In genomic region chrX:86066998-86067397, GRCh38 we compare ENCODE assay signal across 1 cellular context.
TF ChIP-seq lines count a peak whose summit lies in the region.

No MANE protein-coding gene starts in this region.

TF ChIP-seq in GM12878, 131 proteins besides CTCF, POLR2A, EP300 and RAD21 (continued from another document):
- TF ChIP-seq, protein P1, sequence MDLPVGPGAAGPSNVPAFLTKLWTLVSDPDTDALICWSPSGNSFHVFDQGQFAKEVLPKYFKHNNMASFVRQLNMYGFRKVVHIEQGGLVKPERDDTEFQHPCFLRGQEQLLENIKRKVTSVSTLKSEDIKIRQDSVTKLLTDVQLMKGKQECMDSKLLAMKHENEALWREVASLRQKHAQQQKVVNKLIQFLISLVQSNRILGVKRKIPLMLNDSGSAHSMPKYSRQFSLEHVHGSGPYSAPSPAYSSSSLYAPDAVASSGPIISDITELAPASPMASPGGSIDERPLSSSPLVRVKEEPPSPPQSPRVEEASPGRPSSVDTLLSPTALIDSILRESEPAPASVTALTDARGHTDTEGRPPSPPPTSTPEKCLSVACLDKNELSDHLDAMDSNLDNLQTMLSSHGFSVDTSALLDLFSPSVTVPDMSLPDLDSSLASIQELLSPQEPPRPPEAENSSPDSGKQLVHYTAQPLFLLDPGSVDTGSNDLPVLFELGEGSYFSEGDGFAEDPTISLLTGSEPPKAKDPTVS (IDR thresholded peaks at IDR 0.05; ENCODE audit: low read depth, low read length), result no peak
- no peak for TF ChIP-seq MEF2A (IDR thresholded peaks at IDR 0.05; ENCODE audit: insufficient read depth, low read depth, low read length)
- no peak for TF ChIP-seq STAT3 (IDR thresholded peaks at IDR 0.05; ENCODE audit: low read depth, low read length)
- no peak for TF ChIP-seq RELB (IDR thresholded peaks at IDR 0.05; ENCODE audit: low read depth)
- no peak for TF ChIP-seq CEBPB (IDR thresholded peaks at IDR 0.05; ENCODE audit: borderline replicate concordance in 1 of 2, low read depth in 2 of 2, low read length in 2 of 2)
- TF ChIP-seq TARDBP (IDR thresholded peaks at IDR 0.05; ENCODE audit: borderline replicate concordance), result no peak
- TF ChIP-seq, protein P2, sequence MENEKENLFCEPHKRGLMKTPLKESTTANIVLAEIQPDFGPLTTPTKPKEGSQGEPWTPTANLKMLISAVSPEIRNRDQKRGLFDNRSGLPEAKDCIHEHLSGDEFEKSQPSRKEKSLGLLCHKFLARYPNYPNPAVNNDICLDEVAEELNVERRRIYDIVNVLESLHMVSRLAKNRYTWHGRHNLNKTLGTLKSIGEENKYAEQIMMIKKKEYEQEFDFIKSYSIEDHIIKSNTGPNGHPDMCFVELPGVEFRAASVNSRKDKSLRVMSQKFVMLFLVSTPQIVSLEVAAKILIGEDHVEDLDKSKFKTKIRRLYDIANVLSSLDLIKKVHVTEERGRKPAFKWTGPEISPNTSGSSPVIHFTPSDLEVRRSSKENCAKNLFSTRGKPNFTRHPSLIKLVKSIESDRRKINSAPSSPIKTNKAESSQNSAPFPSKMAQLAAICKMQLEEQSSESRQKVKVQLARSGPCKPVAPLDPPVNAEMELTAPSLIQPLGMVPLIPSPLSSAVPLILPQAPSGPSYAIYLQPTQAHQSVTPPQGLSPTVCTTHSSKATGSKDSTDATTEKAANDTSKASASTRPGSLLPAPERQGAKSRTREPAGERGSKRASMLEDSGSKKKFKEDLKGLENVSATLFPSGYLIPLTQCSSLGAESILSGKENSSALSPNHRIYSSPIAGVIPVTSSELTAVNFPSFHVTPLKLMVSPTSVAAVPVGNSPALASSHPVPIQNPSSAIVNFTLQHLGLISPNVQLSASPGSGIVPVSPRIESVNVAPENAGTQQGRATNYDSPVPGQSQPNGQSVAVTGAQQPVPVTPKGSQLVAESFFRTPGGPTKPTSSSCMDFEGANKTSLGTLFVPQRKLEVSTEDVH (IDR thresholded peaks at IDR 0.05; ENCODE audit: low read depth, partially characterized antibody), result no peak
